Comparison of ENCODE assay signal across 13 cellular contexts in the genomic region with DNA sequence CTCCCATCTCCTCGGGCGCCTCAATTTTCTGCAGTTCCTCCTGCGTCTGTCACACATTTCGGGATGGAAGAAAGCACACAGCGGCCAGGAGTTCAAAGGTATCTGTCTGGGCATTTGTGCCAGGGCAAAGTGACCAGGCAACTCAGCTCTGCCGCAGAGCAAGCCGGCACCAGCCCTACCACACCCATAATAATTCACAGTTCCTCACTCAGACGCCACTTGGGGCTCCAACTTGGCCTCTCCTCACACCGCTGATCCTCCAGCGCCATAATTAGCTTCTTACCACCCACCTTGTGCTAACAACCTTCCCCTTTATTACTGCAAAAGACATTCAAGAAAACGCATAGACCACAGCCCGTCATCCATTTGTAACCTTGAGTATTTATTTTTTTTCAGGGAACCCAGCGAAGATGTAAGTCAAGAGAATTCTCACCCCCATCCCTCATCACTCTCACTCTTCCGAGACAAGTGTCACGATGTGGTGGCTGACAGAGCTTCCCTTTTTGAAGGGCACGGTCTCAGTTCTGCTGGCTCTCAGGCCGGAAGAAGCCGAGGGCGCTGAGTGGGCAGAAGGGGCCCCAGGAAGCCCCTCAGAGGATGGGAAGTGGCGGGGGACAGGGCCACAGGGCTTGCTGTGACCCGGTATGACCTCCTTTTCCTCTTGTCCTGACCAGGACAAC. TPM values are rescaled to one million over a fixed set of nuclear protein-coding genes. Genes with fewer than 3 reads are reported as not detected.
DNase-seq lines count a peak whose midpoint lies in the region; ATAC-seq, FAIRE-seq and TF ChIP-seq lines count a peak whose summit lies in the region.
"Had no signal": no experiment of that assay in that cellular context is flagged by ENCODE, and none has a peak within 500 bp of the region (broad histone marks: within the 10 kb centered on the region; RNA-seq: fewer than 3 reads in every experiment).

No MANE protein-coding gene starts in this region.

- no peak for TF ChIP-seq RAD21 in HepG2 (CRISPR knock-in tag; IDR thresholded peaks at IDR 0.05)

- peak overlapping the region; percentile 13 for H3K27ac Mint-ChIP-seq in type B pancreatic cell

- DNase-seq in right lobe of liver (peak in 2 of 3 donors; percentile 46 to 50), HepG2 (ENCODE audit: low spot score) (no peak), MV-4-11 (lab: John Stamatoyannopoulos, UW) (peak; percentile 66), globus pallidus (ENCODE audit: low spot score) (peak; percentile 39), type B pancreatic cell (ENCODE audit: extremely low spot score, unreplicated experiment) (no peak), NCI-H1694 treated with DMSO at 0.1 percent for 48 hours (lab: John Stamatoyannopoulos, UW) (no peak), GM13977 (ENCODE audit: low spot score) (no peak), psoas muscle (no peak)
- DNase-seq: activated CD4-positive, alpha-beta T cell treated with anti-CD3 and anti-CD28 coated beads for 4 hours; activated naive CD4-positive, alpha-beta T cell treated with Interleukin-2 at 50 U/mL for 16 hours; NCI-H1105 treated with DMSO at 0.1 percent for 48 hours; stimulated activated naive CD4-positive, alpha-beta T cell treated with Interleukin-2 at 50 U/mL for 16 hours had no signal

- H3K4me1 ChIP-seq in right lobe of liver (no peaks in the 10 kb centered on the region), HepG2 (ENCODE audit: insufficient read depth, low read length) (peaks cover 11% of the 10 kb centered on the region), psoas muscle (peaks cover 11% of the 10 kb centered on the region)

- no peaks in the 10 kb centered on the region for H3K9me3 Mint-ChIP-seq in type B pancreatic cell

- H3K36me3 Mint-ChIP-seq in type B pancreatic cell: no peaks in the 10 kb centered on the region

- H4K20me1 ChIP-seq in HepG2 (ENCODE audit: insufficient read depth, low read length): no peaks in the 10 kb centered on the region

- TF ChIP-seq EP300 in HepG2 (IDR thresholded peaks at IDR 0.05; ENCODE audit: low read depth in 2 of 2, low read length in 2 of 2): no peak
- TF ChIP-seq EP300 in HepG2 (CRISPR knock-in tag; IDR thresholded peaks at IDR 0.05; ENCODE audit: borderline replicate concordance): no peak

- H3K36me3 ChIP-seq in right lobe of liver (no peaks in the 10 kb centered on the region), HepG2 (replicated peaks in 1 of 2; ENCODE audit: control insufficient read depth in 1 of 2, insufficient read depth in 2 of 2, low read length in 2 of 2) (no peaks in the 10 kb centered on the region), psoas muscle (ENCODE audit: insufficient read depth in 1 of 2, low read depth in 1 of 2) (no peaks in the 10 kb centered on the region)
- H3K36me3 ChIP-seq: Peyer's patch had no signal

- no peak overlapping the region for H3K4me3 Mint-ChIP-seq in type B pancreatic cell

- H3K27me3 Mint-ChIP-seq in type B pancreatic cell: no peaks in the 10 kb centered on the region

- H2AFZ ChIP-seq in HepG2 (ENCODE audit: low read length): no peak overlapping the region

- no peak for TF ChIP-seq CTCF in right lobe of liver (IDR thresholded peaks at IDR 0.05)
- no peak for TF ChIP-seq CTCF in HepG2 (CRISPR knock-in tag; IDR thresholded peaks at IDR 0.05)
- no peak for TF ChIP-seq CTCF in type B pancreatic cell (conservative IDR thresholded peaks at IDR 0.05)
- no peak for TF ChIP-seq CTCF in GM13977 (IDR thresholded peaks at IDR 0.05; ENCODE audit: extremely low read depth, insufficient read depth, missing control alignments)
- TF ChIP-seq CTCF in psoas muscle (IDR thresholded peaks at IDR 0.05): no peak

- ATAC-seq in right lobe of liver: peak; percentile 38 to 71 (median 46)
- no peak; the same call in 2 of the 3 replicates for ATAC-seq in HepG2
- ATAC-seq in psoas muscle: no peak

- no peaks in the 10 kb centered on the region for H3K79me2 ChIP-seq in HepG2 (ENCODE audit: insufficient read depth, low read length)

- H3K27ac ChIP-seq in right lobe of liver: peak overlapping the region in 1 of 3 donors; percentile 33
- H3K27ac ChIP-seq in HepG2 (ENCODE audit: extremely low read length, insufficient read depth, low read length): no peak overlapping the region
- H3K27ac ChIP-seq in psoas muscle: no peak overlapping the region
- H3K27ac ChIP-seq: Peyer's patch had no signal

- BruUV-seq in HepG2 (replicated peaks; lab: Mats Ljungman, UMichigan): no TSS peak

- H3K9me3 ChIP-seq in right lobe of liver (no peaks in the 10 kb centered on the region), HepG2 (ENCODE audit: low read length) (no peaks in the 10 kb centered on the region), psoas muscle (peaks cover 6% of the 10 kb centered on the region)
- H3K9me3 ChIP-seq: Peyer's patch had no signal

- peaks cover 24% of the 10 kb centered on the region for H3K4me1 Mint-ChIP-seq in type B pancreatic cell (ENCODE audit: unreplicated experiment)

- no peak overlapping the region for H3K4me2 ChIP-seq in HepG2 (ENCODE audit: low read depth, low read length)

- no peaks in the 10 kb centered on the region for H3K27me3 ChIP-seq in right lobe of liver
- H3K27me3 ChIP-seq in HepG2 (ENCODE audit: control insufficient read depth in 1 of 2, insufficient read depth in 2 of 2, low read length in 2 of 2): peaks cover 11 to 39% of the 10 kb centered on the region in 2 experiments; a peak in 4 of 5 replicates
- no peaks in the 10 kb centered on the region for H3K27me3 ChIP-seq in psoas muscle (ENCODE audit: insufficient read depth in 3 of 3, low read length in 2 of 3)
- H3K27me3 ChIP-seq: Peyer's patch had no signal

- CTCF ChIA-PET in HepG2 (lab: Yijun Ruan, JAX; ENCODE audit: low intra/inter-chr PET ratio, low total read pairs): no interaction called here

- H3K4me3 ChIP-seq in right lobe of liver (no peak overlapping the region), HepG2 (replicated peaks in 1 of 3; ENCODE audit: insufficient read depth in 1 of 3, low read depth in 2 of 3, low read length in 3 of 3) (no peak overlapping the region), psoas muscle (no peak overlapping the region)

- TF ChIP-seq POLR2A in right lobe of liver (IDR thresholded peaks at IDR 0.05) (no peak), HepG2 (IDR thresholded peaks at IDR 0.05; ENCODE audit: insufficient read depth in 1 of 2, low read depth in 2 of 2, low read length in 2 of 2) (no peak)

- FAIRE-seq in HepG2 (lab: Jason Lieb, UNC): no peak

- POLR2A ChIA-PET in HepG2 (lab: Yijun Ruan, JAX): no interaction called here

- in situ Hi-C loops in HepG2 (cut with HindIII; ENCODE audit: extremely low pct_ligation_motif_present, low pct_unique_long_range_greater_than_20kb): no loop called here
- in situ Hi-C loops in GM13977 (cut with MboI; ENCODE audit: low pct_unique_long_range_greater_than_20kb, low sequenced_read_pairs, unreplicated experiment): no loop called here

- intact Hi-C loops in right lobe of liver (cut with DNase I) (no loop called here), HepG2 (cut with micrococcal nuclease; ENCODE audit: unreplicated experiment) (no loop called here), psoas muscle (cut with DNase I) (loop anchor here in 1 of 2 donors (5.0 kb wide), 1 partner anchor 70 kb away; no protein-coding TSS in a partner anchor)

- 62% methylated on average over 21 of the region's 21 CpGs for WGBS in right lobe of liver (ENCODE audit: insufficient coverage, low coverage, low lambda C conversion rate, missing lambda C conversion rate)
- WGBS in HepG2 (ENCODE audit: low lambda C conversion rate): 41% methylated on average over 21 of the region's 21 CpGs
- WGBS in psoas muscle, 3 donors: 76 to 79% (median 78%) methylated on average over 21 of the region's 21 CpGs

- no peak overlapping the region for H3K9ac ChIP-seq in HepG2 (ENCODE audit: insufficient read depth, low read depth, low read length)

TF ChIP-seq in HepG2, 621 proteins besides CTCF, POLR2A, EP300 and RAD21 (continues in another document):
- TF ChIP-seq ZNF652 (CRISPR knock-in tag; IDR thresholded peaks at IDR 0.05; ENCODE audit: borderline replicate concordance, low read depth) (no peak), FOXA3 (CRISPR knock-in tag; IDR thresholded peaks at IDR 0.05) (no peak), SIN3B (IDR thresholded peaks at IDR 0.05; ENCODE audit: low read length) (no peak)

RNA-seq across cellular contexts. Expression of a gene that starts 25.2 kb away (rescaled TPM):
- total RNA-seq in right lobe of liver (10 to 100 TPM; 38.1 to 87.5 (median 45.0) TPM), HepG2 (2016; rRNA removed; fragmentation: Illumina TruSeq; extraction: Trizol) (5.7 and 6.1 TPM in 2 replicates), type B pancreatic cell (ENCODE audit: low replicate concordance) (219 and 227 TPM in 2 replicates), psoas muscle (100 to 1,000 TPM; 134 to 164 (median 146) TPM)
- 10.5 and 12.4 TPM in 2 replicates for total RNA-seq in HepG2 (2016; cell fraction: cytosol; rRNA removed; fragmentation: Illumina TruSeq; extraction: Trizol; ENCODE audit: low read depth)
- 5.6 and 7.1 TPM in 2 replicates for total RNA-seq in HepG2 (2016; cell fraction: insoluble cytoplasmic fraction; rRNA removed; fragmentation: Illumina TruSeq; extraction: Trizol)
- 15.2 and 16.6 TPM in 2 replicates for total RNA-seq in HepG2 (2016; cell fraction: membrane; rRNA removed; fragmentation: Illumina TruSeq; extraction: Trizol)
- 12.4 and 13.1 TPM in 2 replicates for total RNA-seq in HepG2 (2016; cell fraction: nucleus; rRNA removed; fragmentation: Illumina TruSeq; extraction: Trizol)
- polyA plus RNA-seq in HepG2 (2011; rRNA removed) (4.5 and 4.8 TPM in 2 replicates), psoas muscle (10 to 100 TPM; 44.1 to 62.2 (median 60.9) TPM)
- polyA plus RNA-seq in HepG2 (2011; cell fraction: cytosol; rRNA removed): 2.8 and 4.1 TPM in 2 replicates
- 30.4 and 39.4 TPM in 2 replicates for polyA plus RNA-seq in HepG2 (2011; cell fraction: nucleus; rRNA removed)
- polyA plus RNA-seq in HepG2 (2012): 32.8 and 41.1 TPM in 2 replicates
- polyA plus RNA-seq in HepG2 (2016; cell fraction: cytosol; fragmentation: Illumina TruSeq; extraction: Trizol; ENCODE audit: low read depth): 2.8 and 3.1 TPM in 2 replicates
- polyA plus RNA-seq in HepG2 (2016; cell fraction: insoluble cytoplasmic fraction; fragmentation: Illumina TruSeq; extraction: Trizol; ENCODE audit: low read depth): 17.3 and 24.8 TPM in 2 replicates
- polyA plus RNA-seq in HepG2 (2016; cell fraction: membrane; fragmentation: Illumina TruSeq; extraction: Trizol; ENCODE audit: low read depth): 7.1 and 8.9 TPM in 2 replicates
- polyA plus RNA-seq in HepG2 (2016; cell fraction: nucleus; fragmentation: Illumina TruSeq; extraction: Trizol; ENCODE audit: insufficient read depth, low read depth): 43.0 and 54.1 TPM in 2 replicates
- polyA minus RNA-seq in HepG2 (2011; rRNA and poly(A)+ RNA removed; ENCODE audit: low replicate concordance): 21.9 and 23.2 TPM in 2 replicates
- polyA minus RNA-seq in HepG2 (2011; cell fraction: cytosol; rRNA and poly(A)+ RNA removed): 16.5 and 17.0 TPM in 2 replicates
- polyA minus RNA-seq in HepG2 (2011; cell fraction: nucleus; rRNA and poly(A)+ RNA removed): 20.9 and 22.6 TPM in 2 replicates

Comparison
In these comparisons a context has a peak if more than half of its experiments do, and no peak if none do; other contexts are left out.
1. ATAC-seq: peak in right lobe of liver (4 of 4); none in HepG2 (single experiment) and psoas muscle (0 of 4).
2. DNase-seq: peak in right lobe of liver (2 of 3), MV-4-11 (single experiment) and globus pallidus (single experiment); none in HepG2 (single experiment), type B pancreatic cell (single experiment), NCI-H1694 treated with DMSO at 0.1 percent for 48 hours (single experiment), GM13977 (single experiment) and psoas muscle (0 of 2).